26 cellular contexts compared by ENCODE assay signal in genomic region chr17:74516561-74516960, GRCh38. TPM values are rescaled to one million over a fixed set of nuclear protein-coding genes. Genes with fewer than 3 reads are reported as not detected.
"Had no signal": no experiment of that assay in that cellular context is flagged by ENCODE, and none has a peak within 500 bp of the region (broad histone marks: within the 10 kb centered on the region; RNA-seq: fewer than 3 reads in every experiment).

No MANE protein-coding gene starts in this region.

- H3K27me3 ChIP-seq: pancreas had no signal

- ATAC-seq: effector memory CD8-positive, alpha-beta T cell; gastroesophageal sphincter; left cardiac atrium; lower lobe of right lung; pancreas; right cardiac atrium had no signal

- H3K4me3 Mint-ChIP-seq: effector memory CD8-positive, alpha-beta T cell; immature natural killer cell; naive B cell had no signal

- H3K9me3 ChIP-seq: gastroesophageal sphincter, lower lobe of right lung, pancreas, stomach, thoracic aorta, transverse colon had no signal

- H3K27ac Mint-ChIP-seq: effector memory CD8-positive, alpha-beta T cell; progenitor cell of endocrine pancreas had no signal

- H3K27ac ChIP-seq: epithelial cell of prostate, esophagus squamous epithelium, gastroesophageal sphincter, left ventricle myocardium inferior, lower lobe of right lung, pancreas, stomach, thoracic aorta, transverse colon had no signal

- DNase-seq: effector memory CD8-positive, alpha-beta T cell; esophagus squamous epithelium; foreskin fibroblast; immature natural killer cell; kidney; left cardiac atrium; left ventricle myocardium inferior; lower lobe of right lung; mesenchymal stem cell; naive B cell; nucleus accumbens; pancreas; right cardiac atrium; small intestine; stimulated activated CD4-positive, alpha-beta T cell treated with anti-CD3 and anti-CD28 coated beads, Interleukin-12 subunit alpha, Interleukin-12 subunit beta, amount 100 ng/mL, for 4 hours; stimulated activated naive CD4-positive, alpha-beta T cell; stomach; substantia nigra; transverse colon had no signal

- H3K4me1 ChIP-seq: esophagus squamous epithelium, gastroesophageal sphincter, lower lobe of right lung, pancreas, stomach, transverse colon had no signal

- H3K4me3 ChIP-seq: esophagus squamous epithelium, gastroesophageal sphincter, left ventricle myocardium inferior, lower lobe of right lung, pancreas, stomach, thoracic aorta, transverse colon had no signal

- H3K36me3 ChIP-seq: esophagus squamous epithelium, gastroesophageal sphincter, left ventricle myocardium inferior, lower lobe of right lung, pancreas, stomach, thoracic aorta, transverse colon had no signal

RNA-seq across cellular contexts. Expression of gene CD300LB, which starts 14.7 kb away (rescaled TPM):
- total RNA-seq: chondrocyte, left ventricle myocardium inferior, progenitor cell of endocrine pancreas, stomach had no signal
- polyA plus RNA-seq: neural cell had no signal

RNA-seq across cellular contexts. Expression of gene CD300C, which starts 29.4 kb away (rescaled TPM):
- total RNA-seq: chondrocyte, progenitor cell of endocrine pancreas had no signal
- polyA plus RNA-seq: neural cell had no signal

RNA-seq across cellular contexts. Expression of gene CD300A, which starts 50.1 kb away (rescaled TPM):
- total RNA-seq: chondrocyte had no signal

RNA-seq across cellular contexts. Expression of gene CD300H, which starts 50.7 kb away (rescaled TPM):
- total RNA-seq: chondrocyte, esophagus squamous epithelium, gastroesophageal sphincter, left cardiac atrium, left ventricle myocardium inferior, pancreas, progenitor cell of endocrine pancreas, right cardiac atrium, stomach, thoracic aorta, transverse colon, ureter had no signal
- polyA plus RNA-seq: neural cell, pancreas, right cardiac atrium, small intestine, stomach had no signal
